Comparison of ENCODE assay signal across 2 cellular contexts in the genomic region with DNA sequence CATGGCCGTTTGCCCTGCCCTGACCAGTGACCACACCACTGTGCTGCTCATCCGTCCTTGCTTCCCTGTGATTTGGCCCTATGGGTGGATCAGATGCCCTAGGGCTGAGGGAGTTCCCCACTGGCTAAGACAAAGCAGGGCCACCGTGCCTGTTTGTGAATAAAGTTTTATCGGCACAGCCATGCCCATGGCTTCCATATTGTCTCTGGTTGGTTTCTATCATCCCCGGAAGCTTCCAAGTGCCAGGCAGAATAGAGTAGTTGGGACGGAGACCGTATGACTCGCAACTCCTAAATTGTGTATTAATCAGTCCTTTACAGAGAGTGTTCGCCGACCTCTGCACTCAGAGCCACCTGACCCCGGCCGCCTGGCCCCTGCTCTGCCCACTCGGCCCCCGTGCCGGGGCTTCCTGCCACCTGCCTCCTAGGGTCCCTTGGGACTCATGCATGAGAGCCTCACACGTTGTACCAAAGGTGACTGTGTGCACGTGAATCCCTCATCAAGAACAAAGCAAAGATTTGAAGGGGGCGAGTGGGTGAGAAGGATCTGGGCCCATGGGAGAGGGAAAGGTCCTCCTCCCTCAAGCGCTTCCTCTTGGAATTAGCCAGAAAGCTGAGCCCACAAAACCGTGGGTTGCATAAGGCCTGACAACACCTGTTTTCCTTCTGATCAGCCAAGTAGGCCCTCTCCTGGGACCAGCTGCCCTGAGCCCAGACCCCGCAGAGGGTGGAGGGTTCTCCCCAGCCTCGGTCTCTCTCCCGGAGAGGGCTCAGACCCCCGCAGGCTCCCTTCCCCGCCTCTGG.
TF ChIP-seq lines count a peak whose summit lies in the region.

No MANE protein-coding gene starts in this region.

TF ChIP-seq in IMR-90, 13 proteins besides CTCF, POLR2A, EP300 and RAD21:
- TF ChIP-seq RCOR1 (IDR thresholded peaks at IDR 0.05; ENCODE audit: insufficient replicate concordance, low read length) = no peak
- no peak for TF ChIP-seq FOS (IDR thresholded peaks at IDR 0.05; ENCODE audit: low read depth, low read length)
- TF ChIP-seq MXI1 (IDR thresholded peaks at IDR 0.05; ENCODE audit: borderline replicate concordance, low read depth, low read length) = no peak
- TF ChIP-seq MAZ (IDR thresholded peaks at IDR 0.05; ENCODE audit: borderline replicate concordance, low read depth, low read length) = no peak
- TF ChIP-seq CHD1 (IDR thresholded peaks at IDR 0.05; ENCODE audit: low read depth, low read length) = no peak
- TF ChIP-seq, protein P1, sequence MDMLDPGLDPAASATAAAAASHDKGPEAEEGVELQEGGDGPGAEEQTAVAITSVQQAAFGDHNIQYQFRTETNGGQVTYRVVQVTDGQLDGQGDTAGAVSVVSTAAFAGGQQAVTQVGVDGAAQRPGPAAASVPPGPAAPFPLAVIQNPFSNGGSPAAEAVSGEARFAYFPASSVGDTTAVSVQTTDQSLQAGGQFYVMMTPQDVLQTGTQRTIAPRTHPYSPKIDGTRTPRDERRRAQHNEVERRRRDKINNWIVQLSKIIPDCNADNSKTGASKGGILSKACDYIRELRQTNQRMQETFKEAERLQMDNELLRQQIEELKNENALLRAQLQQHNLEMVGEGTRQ (IDR thresholded peaks at IDR 0.05; ENCODE audit: low read depth, low read length) = no peak
- no peak for TF ChIP-seq RFX5 (IDR thresholded peaks at IDR 0.05; ENCODE audit: low read depth, low read length)
- no peak for TF ChIP-seq CEBPB (IDR thresholded peaks at IDR 0.05; ENCODE audit: low read depth, low read length)
- TF ChIP-seq ELK1 (IDR thresholded peaks at IDR 0.05; ENCODE audit: borderline replicate concordance, low read depth, low read length) = no peak
- no peak for TF ChIP-seq MAFK (IDR thresholded peaks at IDR 0.05; ENCODE audit: low read depth, low read length)
- no peak for TF ChIP-seq SMC3 (IDR thresholded peaks at IDR 0.05; ENCODE audit: low read depth, low read length)
- no peak for TF ChIP-seq BHLHE40 (IDR thresholded peaks at IDR 0.05; ENCODE audit: low read depth, low read length)

TF ChIP-seq in K562, 482 proteins besides CTCF, POLR2A, EP300 and RAD21:
- TF ChIP-seq ZNF584 (CRISPR knock-in tag; IDR thresholded peaks at IDR 0.05; ENCODE audit: low read depth) = no peak
- peak; percentile 83 for TF ChIP-seq ZBTB40 (IDR thresholded peaks at IDR 0.05)
- TF ChIP-seq ZBTB40 (CRISPR knock-in tag; IDR thresholded peaks at IDR 0.05) = peak; percentile 67; the same call in 1 of the 2 replicates
- no peak for TF ChIP-seq NFE2L1 (tag; IDR thresholded peaks at IDR 0.05; ENCODE audit: borderline replicate concordance, low read depth)
